In genomic region chr20:15316556-15316955, GRCh38 we compare ENCODE assay signal across 29 cellular contexts.
"Had no signal": no experiment of that assay in that cellular context is flagged by ENCODE, and none has a peak within 500 bp of the region (broad histone marks: within the 10 kb centered on the region; RNA-seq: fewer than 3 reads in every experiment).

No MANE protein-coding gene starts in this region.

- H3K9me3 ChIP-seq: adrenal gland, gastrocnemius medialis, psoas muscle, sigmoid colon had no signal

- DNase-seq: activated CD4-positive, alpha-beta T cell treated with anti-CD3 and anti-CD28 coated beads for 4 hours; activated CD4-positive, alpha-beta T cell treated with anti-CD3 and anti-CD28 coated beads, Interleukin-2, amount 50 U/mL, for 4 hours; activated CD8-positive, alpha-beta memory T cell treated with anti-CD3 and anti-CD28 coated beads for 24 hours; activated effector memory CD4-positive, alpha-beta T cell treated with anti-CD3 and anti-CD28 coated beads, Interleukin-2, amount 50 U/mL, for 16 hours; activated naive CD4-positive, alpha-beta T cell treated with anti-CD3 and anti-CD28 coated beads for 36 hours; activated naive CD8-positive, alpha-beta T cell treated with anti-CD3 and anti-CD28 coated beads for 36 hours; adrenal gland; brain microvascular endothelial cell; effector memory CD8-positive, alpha-beta T cell; erythroblast; gastrocnemius medialis; glutamatergic neuron; kidney; midbrain; natural killer cell; occipital lobe; psoas muscle; sigmoid colon; stimulated activated CD4-positive, alpha-beta T cell treated with anti-CD3 and anti-CD28 coated beads, Interleukin-1b, Interleukin-23, amount 100 ng/mL, for 48 hours; stimulated activated CD4-positive, alpha-beta T cell treated with anti-CD3 and anti-CD28 coated beads, Interleukin-4, amount 100 ng/mL, for 4 hours; stimulated activated CD8-positive, alpha-beta memory T cell treated with anti-CD3 and anti-CD28 coated beads, Interleukin-4, amount 100 ng/mL, for 48 hours; stimulated activated naive CD4-positive, alpha-beta T cell had no signal

- H3K4me2 ChIP-seq: neural progenitor cell, smooth muscle cell had no signal

- H3K4me3 ChIP-seq: adrenal gland, coronary artery, gastrocnemius medialis, neural progenitor cell, psoas muscle, sigmoid colon, smooth muscle cell, suprapubic skin, tibial nerve had no signal

- H3K27ac ChIP-seq: adrenal gland, brain microvascular endothelial cell, coronary artery, gastrocnemius medialis, neural progenitor cell, parathyroid adenoma, psoas muscle, sigmoid colon, suprapubic skin, tibial nerve had no signal

- ATAC-seq: effector memory CD8-positive, alpha-beta T cell; gastrocnemius medialis; natural killer cell; psoas muscle had no signal

- H3K36me3 ChIP-seq: adrenal gland, brain microvascular endothelial cell, gastrocnemius medialis, neural progenitor cell, sigmoid colon, suprapubic skin, tibial nerve had no signal

- H3K4me1 ChIP-seq: adrenal gland, neural progenitor cell, parathyroid adenoma, psoas muscle, suprapubic skin, tibial nerve had no signal

- H3K27me3 ChIP-seq: adrenal gland, brain microvascular endothelial cell, gastrocnemius medialis, neural progenitor cell, sigmoid colon, suprapubic skin, tibial nerve had no signal

- FAIRE-seq: astrocyte, kidney had no signal
